Comparison of ENCODE assay signal across 1 cellular context in genomic region chr12:19965196-19966038, GRCh38.
TF ChIP-seq lines count a peak whose summit lies in the region.

No MANE protein-coding gene starts in this region.

TF ChIP-seq in GM23338, 12 proteins besides CTCF, POLR2A, EP300 and RAD21 (continued from another document):
- no peak for TF ChIP-seq ZNF462 (CRISPR knock-in tag; IDR thresholded peaks at IDR 0.05)
- TF ChIP-seq NANOG (IDR thresholded peaks at IDR 0.05; ENCODE audit: borderline replicate concordance): no peak
- no peak for TF ChIP-seq EZH2phosphoT487 (IDR thresholded peaks at IDR 0.05; ENCODE audit: unreplicated experiment)
- no peak for TF ChIP-seq POLR2AphosphoS5 (IDR thresholded peaks at IDR 0.05; ENCODE audit: low read depth)
- no peak for TF ChIP-seq ZNF114 (CRISPR knock-in tag; IDR thresholded peaks at IDR 0.05)
- TF ChIP-seq REST (IDR thresholded peaks at IDR 0.05; ENCODE audit: unreplicated experiment): no peak
- TF ChIP-seq EZH2 (IDR thresholded peaks at IDR 0.05; ENCODE audit: low read depth, unreplicated experiment): no peak
- no peak for TF ChIP-seq ZNF331 (CRISPR knock-in tag; IDR thresholded peaks at IDR 0.05; ENCODE audit: low read depth)
- TF ChIP-seq STAT1 (IDR thresholded peaks at IDR 0.05; ENCODE audit: unreplicated experiment): no peak
